Comparison of ENCODE assay signal across 8 cellular contexts in the genomic region with DNA sequence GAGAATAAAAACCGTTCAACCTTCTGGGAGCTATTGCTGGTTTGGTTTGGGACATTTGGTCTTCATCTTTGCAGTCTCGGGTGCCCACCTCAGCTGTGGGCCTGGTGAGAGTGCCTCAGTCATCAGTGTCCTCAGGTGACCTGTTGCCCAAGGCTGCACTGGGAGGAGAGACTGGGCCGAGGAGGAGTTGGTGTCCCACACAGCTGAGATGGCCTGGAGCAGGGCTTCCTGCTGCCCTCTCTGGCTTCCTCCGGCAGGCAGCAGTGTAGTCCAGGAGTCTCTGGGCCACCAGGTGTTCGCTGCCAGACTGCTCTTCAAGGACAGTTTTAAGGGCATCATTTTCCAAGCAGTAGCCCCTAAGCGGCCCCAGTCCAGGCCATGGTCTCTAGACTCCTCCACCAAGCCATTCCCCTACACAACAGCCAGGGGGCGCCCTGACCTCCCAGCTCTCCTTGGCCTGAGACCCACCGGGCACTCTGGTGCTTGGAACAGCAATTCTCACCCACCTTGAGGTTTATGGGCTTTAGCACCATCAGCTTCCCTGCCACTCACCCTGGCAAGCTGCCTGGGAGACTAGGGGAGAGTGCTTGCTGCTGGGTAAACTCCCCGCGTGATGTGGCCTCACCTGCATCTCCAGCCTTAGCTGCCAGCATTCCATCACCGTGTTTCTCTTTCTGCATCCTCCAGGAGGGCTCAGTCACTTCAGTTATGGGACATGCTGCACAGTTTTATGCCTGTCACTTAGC. TPM values are rescaled to one million over a fixed set of nuclear protein-coding genes. Genes with fewer than 3 reads are reported as not detected.
DNase-seq lines count a peak whose midpoint lies in the region; ATAC-seq and TF ChIP-seq lines count a peak whose summit lies in the region.

No MANE protein-coding gene starts in this region.

- peaks cover 7 to 40% (median 23%) of the 10 kb centered on the region in 10 experiments; a peak in 17 of 20 replicates for H3K4me1 ChIP-seq in BLaER1 treated with 17β-estradiol and CSF1 and Interleukin-3, amounts not matched to agents 10 nM and 100 nM
- H3K4me1 ChIP-seq in HAP-1, result no peaks in the 10 kb centered on the region

- DNase-seq in HAP-1 (ENCODE audit: low spot score in 2 of 2), result peak; percentile 17 to 68
- peak; percentile 27 to 60 (median 47) for DNase-seq in T-helper 2 cell
- no peak for DNase-seq in brain microvascular endothelial cell
- no peak for DNase-seq in kidney epithelial cell (ENCODE audit: low read depth)
- peak; percentile 32 to 47 for DNase-seq in stimulated activated CD8-positive, alpha-beta memory T cell treated with anti-CD3 and anti-CD28 coated beads, Interleukin-7, amount 100 ng/mL, for 1 hour (ENCODE audit: low read depth in 2 of 2)
- no peak for DNase-seq in NCI-H2171 treated with DMSO at 0.1 percent for 48 hours (lab: John Stamatoyannopoulos, UW)

- peak overlapping the region in 8 of 11 experiments; percentile 6 to 41 (median 18); a peak in 9 of 22 replicates for H3K9ac ChIP-seq in BLaER1 treated with 17β-estradiol and CSF1 and Interleukin-3, amounts not matched to agents 10 nM and 100 nM

- H3K9me3 ChIP-seq in BLaER1 treated with 17β-estradiol and CSF1 and Interleukin-3, amounts not matched to agents 10 nM and 100 nM (replicated peaks in 1 of 11), result no peaks in the 10 kb centered on the region
- no peaks in the 10 kb centered on the region for H3K9me3 ChIP-seq in HAP-1

- in situ Hi-C loops in HAP-1 (cut with MboI; ENCODE audit: low sequenced_read_pairs) (no loop called here), brain microvascular endothelial cell (cut with HindIII; ENCODE audit: low pct_ligation_motif_present, low sequenced_read_pairs) (no loop called here)

- no peak for ATAC-seq in GM21447 (IDR thresholded peaks at IDR 0.05; ENCODE audit: unreplicated experiment)

- H3K4me3 ChIP-seq in BLaER1 treated with 17β-estradiol and CSF1 and Interleukin-3, amounts not matched to agents 10 nM and 100 nM, result no peak overlapping the region
- H3K4me3 ChIP-seq in HAP-1 (no peak overlapping the region), brain microvascular endothelial cell (ENCODE audit: low read depth, low read length) (no peak overlapping the region), kidney epithelial cell (ENCODE audit: low read depth, low read length) (no peak overlapping the region)

- H3K4me2 ChIP-seq in BLaER1 treated with 17β-estradiol and CSF1 and Interleukin-3, amounts not matched to agents 10 nM and 100 nM, result peak overlapping the region in 5 of 11 experiments; percentile 17 to 72 (median 33); a peak in 7 of 22 replicates

- H3K27ac ChIP-seq in BLaER1 treated with 17β-estradiol and CSF1 and Interleukin-3, amounts not matched to agents 10 nM and 100 nM, result peak overlapping the region in 7 of 11 experiments; percentile 11 to 52 (median 32); a peak in 10 of 22 replicates
- H3K27ac ChIP-seq in brain microvascular endothelial cell, result no peak overlapping the region

- peaks cover 1 to 54% (median 26%) of the 10 kb centered on the region in 11 experiments; a peak in 17 of 22 replicates for H4K20me1 ChIP-seq in BLaER1 treated with 17β-estradiol and CSF1 and Interleukin-3, amounts not matched to agents 10 nM and 100 nM

- TF ChIP-seq CTCF in brain microvascular endothelial cell (IDR thresholded peaks at IDR 0.05; ENCODE audit: low read depth, low read length, missing control alignments) (peak; percentile 91), kidney epithelial cell (IDR thresholded peaks at IDR 0.05; ENCODE audit: insufficient read depth, low read length, poor library complexity, severe bottlenecking) (peak; percentile 90)

- H3K36me3 ChIP-seq in BLaER1 treated with 17β-estradiol and CSF1 and Interleukin-3, amounts not matched to agents 10 nM and 100 nM, result peaks cover 74 to 99% (median 90%) of the 10 kb centered on the region in 11 experiments
- H3K36me3 ChIP-seq in HAP-1 (replicated peaks) (peaks cover 37% of the 10 kb centered on the region), brain microvascular endothelial cell (replicated peaks) (peaks cover 50% of the 10 kb centered on the region), kidney epithelial cell (ENCODE audit: control insufficient read depth, insufficient read depth, low read length) (peaks cover 1% of the 10 kb centered on the region)

- H3K27me3 ChIP-seq in BLaER1 treated with 17β-estradiol and CSF1 and Interleukin-3, amounts not matched to agents 10 nM and 100 nM, result no peaks in the 10 kb centered on the region
- H3K27me3 ChIP-seq in HAP-1 (ENCODE audit: low read depth) (no peaks in the 10 kb centered on the region), brain microvascular endothelial cell (replicated peaks) (no peaks in the 10 kb centered on the region), kidney epithelial cell (ENCODE audit: control insufficient read depth, insufficient read depth, low read length) (no peaks in the 10 kb centered on the region)

RNA-seq across cellular contexts. Expression of gene SYTL1, which starts 9.1 kb away (rescaled TPM):
- 40.3 and 47.2 TPM in 2 replicates for total RNA-seq in kidney epithelial cell

RNA-seq across cellular contexts. Expression of gene TMEM222, which starts 10.7 kb away (rescaled TPM):
- 27.5 and 43.6 TPM in 2 replicates for total RNA-seq in kidney epithelial cell

RNA-seq across cellular contexts. Expression of gene MAP3K6, which starts 34.1 kb away (rescaled TPM):
- total RNA-seq in kidney epithelial cell, result 8.6 and 12.0 TPM in 2 replicates

RNA-seq across cellular contexts. Expression of gene FCN3, which starts 41.9 kb away (rescaled TPM):
- total RNA-seq in kidney epithelial cell, result 0.14 TPM in 1 of 2 replicates, not detected in the other

RNA-seq across cellular contexts. Expression of gene CD164L2, which starts 50.4 kb away (rescaled TPM):
- total RNA-seq in kidney epithelial cell, result 0.29 TPM in 1 of 2 replicates, not detected in the other

Comparison
In these comparisons a context has a peak if more than half of its experiments do, and no peak if none do; other contexts are left out.
1. DNase-seq: peak in HAP-1 (2 of 2), T-helper 2 cell (5 of 5) and stimulated activated CD8-positive, alpha-beta memory T cell treated with anti-CD3 and anti-CD28 coated beads, Interleukin-7, amount 100 ng/mL, for 1 hour (2 of 2); none in brain microvascular endothelial cell (single experiment), kidney epithelial cell (single experiment) and NCI-H2171 treated with DMSO at 0.1 percent for 48 hours (single experiment).